Comparison of ENCODE assay signal across 11 cellular contexts in the genomic region with DNA sequence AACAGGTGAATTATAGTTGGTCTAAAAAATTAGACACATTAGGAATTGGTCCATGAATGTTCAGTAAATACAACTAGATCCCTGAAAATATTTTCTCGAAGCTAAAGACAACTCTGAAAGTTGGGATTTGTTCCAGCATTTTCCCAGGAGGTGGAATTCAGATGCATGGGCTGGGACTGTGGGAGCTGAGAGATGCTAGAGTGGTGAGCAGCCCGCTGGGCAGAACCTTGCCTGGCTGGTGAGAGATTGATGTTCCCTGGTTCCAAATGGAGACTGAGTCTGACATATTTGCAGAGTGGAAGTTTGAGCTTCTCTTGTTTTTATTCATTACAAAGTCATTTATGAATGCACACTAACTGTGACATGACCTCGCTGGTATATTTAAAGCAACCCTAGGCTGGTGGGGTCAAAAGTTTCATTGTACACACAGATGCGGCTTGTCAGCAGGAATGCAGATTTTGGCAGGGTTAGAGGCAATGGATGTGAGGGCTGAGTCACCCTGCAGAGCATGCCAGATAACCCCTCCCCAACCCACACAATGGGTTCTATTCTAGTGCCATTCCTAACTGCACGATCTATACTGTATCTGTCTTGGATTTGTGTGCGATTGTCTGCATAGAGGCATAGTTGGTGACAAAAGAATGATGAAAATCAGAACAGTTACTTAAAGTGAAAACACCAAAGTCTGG. TPM values are rescaled to one million over a fixed set of nuclear protein-coding genes. Genes with fewer than 3 reads are reported as not detected.
DNase-seq lines count a peak whose midpoint lies in the region; ATAC-seq, FAIRE-seq and TF ChIP-seq lines count a peak whose summit lies in the region.
"Had no signal": no experiment of that assay in that cellular context is flagged by ENCODE, and none has a peak within 500 bp of the region (broad histone marks: within the 10 kb centered on the region; RNA-seq: fewer than 3 reads in every experiment).

No MANE protein-coding gene starts in this region.

- ATAC-seq in SK-N-SH treated with all-trans-retinoic acid at 6 μM for 48 hours: peak; percentile 95
- ATAC-seq in GM21619 (IDR thresholded peaks at IDR 0.05; ENCODE audit: unreplicated experiment): no peak
- no peak for ATAC-seq in GM19324 (IDR thresholded peaks at IDR 0.05; ENCODE audit: low FRiP score, unreplicated experiment)

- TF ChIP-seq POLR2A in GM12892 (IDR thresholded peaks at IDR 0.05; ENCODE audit: low read depth, low read length): no peak

- DNase-seq in H4 (ENCODE audit: low spot score) (peak; percentile 76), fibroblast of the conjunctiva (ENCODE audit: low read depth) (peak; percentile 57), pons (ENCODE audit: low spot score) (peak; percentile 87), GM12892 (ENCODE audit: insufficient read length) (no peak), NCI-H1694 treated with DMSO at 0.1 percent for 48 hours (lab: John Stamatoyannopoulos, UW) (no peak)
- DNase-seq: activated CD8-positive, alpha-beta memory T cell treated with anti-CD3 and anti-CD28 coated beads for 24 hours had no signal

- FAIRE-seq in GM12892 (lab: Jason Lieb, UNC): no peak
- FAIRE-seq: G401.6 had no signal

TF ChIP-seq in SK-N-SH treated with all-trans-retinoic acid at 6 μM for 48 hours, 23 proteins besides CTCF, POLR2A, EP300 and RAD21:
- TF ChIP-seq CSRNP3 (CRISPR knock-in tag; IDR thresholded peaks at IDR 0.05): no peak
- no peak for TF ChIP-seq ZFP30 (CRISPR knock-in tag; IDR thresholded peaks at IDR 0.05)
- peak; percentile 66 for TF ChIP-seq ISL1 (CRISPR knock-in tag; IDR thresholded peaks at IDR 0.05)
- TF ChIP-seq ZFP3 (CRISPR knock-in tag; IDR thresholded peaks at IDR 0.05): 0 out of 2 replicates have a peak, but pooled peaks have one; percentile 30

RNA-seq across cellular contexts. Expression of gene TMEM178A, which starts 23.5 kb away (rescaled TPM):
- not detected in 2 replicates for total RNA-seq in H4 (2014; rRNA removed; shearing (Covaris generic))
- polyA plus RNA-seq in GM12892 (2012; ENCODE audit: missing spikeins): 0.30 TPM
- total RNA-seq: mononuclear cell had no signal

Comparison
In these comparisons a context has a peak if more than half of its experiments do, and no peak if none do; other contexts are left out.
1. DNase-seq: peak in H4 (single experiment), fibroblast of the conjunctiva (single experiment) and pons (single experiment); none in GM12892 (single experiment) and NCI-H1694 treated with DMSO at 0.1 percent for 48 hours (single experiment).